ENCODE assay signal across 20 cellular contexts in the genomic region with DNA sequence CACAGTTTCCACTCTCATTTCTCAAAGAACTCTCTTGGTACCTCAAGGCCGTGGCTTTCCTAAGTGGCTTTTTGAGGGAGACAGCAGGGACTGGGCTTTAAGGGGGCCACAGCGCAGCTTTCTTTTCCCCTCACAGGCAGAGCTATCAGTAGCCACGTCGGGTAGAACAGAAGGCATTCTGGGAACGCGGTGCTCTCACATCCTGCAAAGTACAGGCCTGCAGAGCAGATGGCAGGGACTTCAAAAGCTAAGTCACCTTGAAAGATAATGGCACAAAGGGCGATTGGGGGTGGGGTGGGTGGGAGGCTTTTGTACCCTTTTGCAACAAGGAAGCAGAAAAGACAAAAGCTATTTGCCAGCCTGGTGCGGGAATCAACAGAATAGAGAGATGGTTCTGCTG.
"Had no signal": no experiment of that assay in that cellular context is flagged by ENCODE, and none has a peak within 500 bp of the region (broad histone marks: within the 10 kb centered on the region; RNA-seq: fewer than 3 reads in every experiment).

No MANE protein-coding gene starts in this region.

- H3K4me3 Mint-ChIP-seq: activated CD4-positive, alpha-beta T cell treated with anti-CD3 and anti-CD28 coated beads, Interleukin-2, amount 10 ng/mL, durations not matched to agents 24 days and 14 days; activated CD8-positive, alpha-beta T cell treated with anti-CD3 and anti-CD28 coated beads for 36 hours; activated naive CD4-positive, alpha-beta T cell treated with anti-CD3 and anti-CD28 coated beads, Interleukin-2, amount 10 ng/mL, durations not matched to agents 7 days and 5 days; nephron progenitor cell; stimulated activated memory B cell treated with anti-CD40 and anti-IgM and Interleukin-4, amounts not matched to agents 10 μg/mL and 1 μg/mL and 100 μg/mL, for 72 hours had no signal

- H3K27ac ChIP-seq: foreskin keratinocyte, spleen, upper lobe of left lung had no signal

- H3K4me3 ChIP-seq: lung, spleen, thoracic aorta, upper lobe of left lung had no signal

- DNase-seq: activated CD4-positive, alpha-beta T cell treated with anti-CD3 and anti-CD28 coated beads, Interleukin-2, amount 10 ng/mL, durations not matched to agents 24 days and 14 days; activated CD4-positive, CD25-positive, alpha-beta regulatory T cell; activated CD8-positive, alpha-beta T cell treated with anti-CD3 and anti-CD28 coated beads for 36 hours; activated naive CD4-positive, alpha-beta T cell treated with anti-CD3 and anti-CD28 coated beads, Interleukin-2, amount 10 ng/mL, durations not matched to agents 7 days and 5 days; activated T-cell treated with anti-CD3 and anti-CD28 coated beads, Interleukin-2, amount 50 U/mL, for 1 hour; amniotic stem cell; caudate nucleus; foreskin keratinocyte; hippocampal formation; nephron progenitor cell; nucleus accumbens; stimulated activated CD4-positive, alpha-beta T cell treated with anti-CD3 and anti-CD28 coated beads, Interleukin-4, amount 100 ng/mL, for 4 hours; T-helper 9 cell; upper lobe of left lung had no signal

- H3K9me3 ChIP-seq: spleen, thoracic aorta, upper lobe of left lung had no signal

- H3K27me3 ChIP-seq: foreskin keratinocyte, spleen, upper lobe of left lung had no signal

- H3K9me3 Mint-ChIP-seq: activated CD4-positive, alpha-beta T cell treated with anti-CD3 and anti-CD28 coated beads, Interleukin-2, amount 10 ng/mL, durations not matched to agents 24 days and 14 days; activated CD8-positive, alpha-beta T cell treated with anti-CD3 and anti-CD28 coated beads for 36 hours; activated naive CD4-positive, alpha-beta T cell treated with anti-CD3 and anti-CD28 coated beads, Interleukin-2, amount 10 ng/mL, durations not matched to agents 7 days and 5 days; activated T-helper 2 cell treated with anti-CD3 and anti-CD28 coated beads, Interferon-gamma antibody, Interleukin-2, Interleukin-4, amounts not matched to agents 10 μg/mL and 5 μg/mL and 100 μg/mL, durations not matched to agents 14 hours and 24 hours and 36 hours; stimulated activated memory B cell treated with anti-CD40 and anti-IgM and Interleukin-4, amounts not matched to agents 10 μg/mL and 1 μg/mL and 100 μg/mL, for 72 hours had no signal

- H3K36me3 Mint-ChIP-seq: activated naive CD4-positive, alpha-beta T cell treated with anti-CD3 and anti-CD28 coated beads, Interleukin-2, amount 10 ng/mL, durations not matched to agents 7 days and 5 days; stimulated activated memory B cell treated with anti-CD40 and anti-IgM and Interleukin-4, amounts not matched to agents 10 μg/mL and 1 μg/mL and 100 μg/mL, for 72 hours had no signal

- H3K36me3 ChIP-seq: thoracic aorta had no signal

- H3K27me3 Mint-ChIP-seq: activated CD4-positive, alpha-beta T cell treated with anti-CD3 and anti-CD28 coated beads, Interleukin-2, amount 10 ng/mL, durations not matched to agents 24 days and 14 days; activated CD8-positive, alpha-beta T cell treated with anti-CD3 and anti-CD28 coated beads for 36 hours; activated naive CD4-positive, alpha-beta T cell treated with anti-CD3 and anti-CD28 coated beads, Interleukin-2, amount 10 ng/mL, durations not matched to agents 7 days and 5 days; stimulated activated memory B cell treated with anti-CD40 and anti-IgM and Interleukin-4, amounts not matched to agents 10 μg/mL and 1 μg/mL and 100 μg/mL, for 72 hours had no signal

- H3K27ac Mint-ChIP-seq: activated CD4-positive, alpha-beta T cell treated with anti-CD3 and anti-CD28 coated beads, Interleukin-2, amount 10 ng/mL, durations not matched to agents 24 days and 14 days; activated CD8-positive, alpha-beta T cell treated with anti-CD3 and anti-CD28 coated beads for 36 hours; activated naive CD4-positive, alpha-beta T cell treated with anti-CD3 and anti-CD28 coated beads, Interleukin-2, amount 10 ng/mL, durations not matched to agents 7 days and 5 days; activated T-helper 2 cell treated with anti-CD3 and anti-CD28 coated beads, Interferon-gamma antibody, Interleukin-2, Interleukin-4, amounts not matched to agents 10 μg/mL and 5 μg/mL and 100 μg/mL, durations not matched to agents 14 hours and 24 hours and 36 hours; nephron progenitor cell; stimulated activated memory B cell treated with anti-CD40 and anti-IgM and Interleukin-4, amounts not matched to agents 10 μg/mL and 1 μg/mL and 100 μg/mL, for 72 hours had no signal

- ATAC-seq: activated CD8-positive, alpha-beta T cell treated with anti-CD3 and anti-CD28 coated beads for 36 hours; foreskin keratinocyte; left lobe of liver; stimulated activated memory B cell treated with anti-CD40 and anti-IgM and Interleukin-4, amounts not matched to agents 10 μg/mL and 1 μg/mL and 100 μg/mL, for 72 hours had no signal
